ENCODE assay signal across 1 cellular context in genomic region chr10:5648494-5649457, GRCh38.
TF ChIP-seq lines count a peak whose summit lies in the region.

No MANE protein-coding gene starts in this region.

TF ChIP-seq in K562, 482 proteins besides CTCF, POLR2A, EP300 and RAD21:
- TF ChIP-seq ZBTB33 (CRISPR knock-in tag; IDR thresholded peaks at IDR 0.05): peak; percentile 50; the same call in 1 of the 2 replicates
- TF ChIP-seq MAX (CRISPR knock-in tag; IDR thresholded peaks at IDR 0.05): no peak
- TF ChIP-seq SAFB (IDR thresholded peaks at IDR 0.05; ENCODE audit: borderline replicate concordance, low read depth, low read length): peak; percentile 62; the same call in 1 of the 2 replicates
- TF ChIP-seq EGR1 (conservative IDR thresholded peaks at IDR 0.05): peak; percentile 54; the same call in 1 of the 2 replicates
- no peak for TF ChIP-seq ZNF707 (CRISPR knock-in tag; conservative IDR thresholded peaks at IDR 0.05)
TF ChIP-seq in K562: peak in this region for 3.
